8 cellular contexts compared by ENCODE assay signal in the genomic region with DNA sequence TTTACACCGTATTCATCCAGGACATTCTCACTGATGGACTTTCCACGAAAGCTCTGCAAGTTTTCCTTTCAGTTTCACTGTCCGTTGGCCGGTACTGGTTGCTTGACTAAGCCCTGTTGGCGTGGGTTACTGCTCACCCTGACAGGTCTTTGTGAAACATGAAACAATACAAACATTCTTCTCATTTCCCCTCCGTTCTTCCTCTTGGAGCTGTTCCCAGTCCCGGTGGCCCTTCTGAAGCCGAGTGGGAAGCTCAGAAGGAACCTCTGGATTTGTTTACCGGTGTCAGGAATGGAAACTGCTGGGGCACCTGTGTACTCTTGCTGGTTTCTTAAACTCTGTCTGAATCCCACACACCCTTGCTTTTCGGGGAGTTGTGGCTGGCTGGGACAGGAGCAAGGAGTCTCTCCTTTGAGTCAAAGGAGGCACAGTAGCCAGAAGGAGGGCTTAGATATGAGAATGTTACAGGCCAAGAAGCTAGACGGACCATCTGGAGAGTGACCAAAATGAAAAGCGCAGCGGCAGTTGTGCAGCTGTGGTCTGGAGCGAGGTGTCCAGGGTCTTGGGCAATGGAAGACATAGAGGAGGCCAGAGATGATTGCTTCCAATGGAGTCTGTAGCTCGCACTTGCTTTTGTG. TPM values are rescaled to one million over a fixed set of nuclear protein-coding genes. Genes with fewer than 3 reads are reported as not detected.
DNase-seq lines count a peak whose midpoint lies in the region; ATAC-seq and TF ChIP-seq lines count a peak whose summit lies in the region.

No MANE protein-coding gene starts in this region.

- H3K9ac ChIP-seq in PC-3 (ENCODE audit: low read length) (peak overlapping the region; percentile 68), endocrine pancreas (ENCODE audit: control insufficient read depth, insufficient read depth, low read length) (peak overlapping the region; percentile 65), mucosa of rectum (ENCODE audit: low read depth in 1 of 2, low read length in 2 of 2) (peak overlapping the region; percentile 58 to 72)

- H3K27ac ChIP-seq in PC-3 (ENCODE audit: low read length): peak overlapping the region; percentile 92
- peak overlapping the region; percentile 83 to 86 for H3K27ac ChIP-seq in mucosa of rectum (ENCODE audit: low read depth in 2 of 2, low read length in 2 of 2)
- peak overlapping the region; percentile 79 to 82 for H3K27ac ChIP-seq in uterus

- CTCF ChIA-PET in PC-3 (lab: Charles Lee): interaction anchor here (0.6 to 0.7 kb wide), 2 partner anchors 56 to 235 kb away, joined by 3 to 7 read pairs; partner anchors contain the start of gene MTPAP

- no peaks in the 10 kb centered on the region for H3K9me3 ChIP-seq in PC-3 (ENCODE audit: low read length)
- H3K9me3 ChIP-seq in endocrine pancreas (ENCODE audit: control insufficient read depth, low read length): no peaks in the 10 kb centered on the region
- H3K9me3 ChIP-seq in mucosa of rectum (ENCODE audit: control insufficient read depth in 2 of 2, low read length in 2 of 2): no peaks in the 10 kb centered on the region
- H3K9me3 ChIP-seq in uterus: no peaks in the 10 kb centered on the region

- no peak for TF ChIP-seq POLR2A in uterus (IDR thresholded peaks at IDR 0.05)

- no peak for TF ChIP-seq CTCF in PC-3 (conservative IDR thresholded peaks at IDR 0.05; ENCODE audit: low read depth, low read length)
- TF ChIP-seq CTCF in uterus (IDR thresholded peaks at IDR 0.05): no peak

- no peak for DNase-seq in activated T-cell treated with anti-CD3 and anti-CD28 coated beads, Interleukin-2, amount 50 U/mL, for 4 hours
- no peak for DNase-seq in activated T-cell treated with anti-CD3 and anti-CD28 coated beads, Interleukin-2, amount 50 U/mL, for 1 hour
- DNase-seq in PC-3 (peak; percentile 90), uterus (peak; percentile 59 to 78)
- DNase-seq in activated T-cell treated with anti-CD3 and anti-CD28 coated beads, Interleukin-2, amount 50 U/mL, for 48 hours: no peak

- H3K4me3 Mint-ChIP-seq in activated T-cell treated with anti-CD3 and anti-CD28 coated beads, Interleukin-2, amount 50 U/mL, for 4 hours: peak overlapping the region; percentile 45

- H3K36me3 Mint-ChIP-seq in activated T-cell treated with anti-CD3 and anti-CD28 coated beads, Interleukin-2, amount 50 U/mL, for 4 hours (ENCODE audit: insufficient read depth): no peaks in the 10 kb centered on the region

- H3K36me3 ChIP-seq in PC-3 (ENCODE audit: low read depth, low read length) (no peaks in the 10 kb centered on the region), endocrine pancreas (ENCODE audit: control insufficient read depth, insufficient read depth, low read length) (no peaks in the 10 kb centered on the region), mucosa of rectum (ENCODE audit: control insufficient read depth in 2 of 2, insufficient read depth in 2 of 2, low read length in 2 of 2) (no peaks in the 10 kb centered on the region), uterus (no peaks in the 10 kb centered on the region)

- POLR2A ChIA-PET in PC-3 (lab: Charles Lee; ENCODE audit: unreplicated experiment): no interaction called here

- H3K4me1 ChIP-seq in PC-3 (ENCODE audit: insufficient read depth, low read length): peaks cover 10% of the 10 kb centered on the region
- no peaks in the 10 kb centered on the region for H3K4me1 ChIP-seq in endocrine pancreas (ENCODE audit: control insufficient read depth, insufficient read depth, low read length)
- H3K4me1 ChIP-seq in mucosa of rectum (ENCODE audit: control insufficient read depth in 2 of 2, insufficient read depth in 2 of 2, low read length in 2 of 2): peaks cover 8 to 18% of the 10 kb centered on the region in 2 donors
- H3K4me1 ChIP-seq in uterus: no peaks in the 10 kb centered on the region

- H3F3A ChIP-seq in PC-3 (ENCODE audit: low read length, unreplicated experiment): no peaks in the 10 kb centered on the region

- no peaks in the 10 kb centered on the region for H4K20me1 ChIP-seq in PC-3 (ENCODE audit: low read length)

- peak overlapping the region; percentile 83 for H3K4me2 ChIP-seq in PC-3 (ENCODE audit: low read length)

- peak overlapping the region; percentile 67 for H2AFZ ChIP-seq in PC-3 (ENCODE audit: low read length)

- H3K4me1 Mint-ChIP-seq in activated T-cell treated with anti-CD3 and anti-CD28 coated beads, Interleukin-2, amount 50 U/mL, for 4 hours (ENCODE audit: low read depth): peaks cover 4% of the 10 kb centered on the region

- H3K4me3 ChIP-seq in PC-3 (ENCODE audit: low read length) (peak overlapping the region; percentile 69), endocrine pancreas (ENCODE audit: control insufficient read depth, insufficient read depth, low read length) (peak overlapping the region; percentile 90), mucosa of rectum (ENCODE audit: low read length in 2 of 2) (peak overlapping the region; percentile 63 to 68), uterus (peak overlapping the region; percentile 26 to 34)

- no peak for ATAC-seq in activated T-cell treated with anti-CD3 and anti-CD28 coated beads, Interleukin-2, amount 50 U/mL, for 4 hours
- peak; percentile 56 for ATAC-seq in HG02763 (IDR thresholded peaks at IDR 0.05; ENCODE audit: unreplicated experiment)
- ATAC-seq in PC-3: peak; percentile 95

- peaks cover 7% of the 10 kb centered on the region for H3K27me3 Mint-ChIP-seq in activated T-cell treated with anti-CD3 and anti-CD28 coated beads, Interleukin-2, amount 50 U/mL, for 4 hours (ENCODE audit: low read depth)

- H3K27me3 ChIP-seq in PC-3 (ENCODE audit: low read length) (no peaks in the 10 kb centered on the region), endocrine pancreas (ENCODE audit: control insufficient read depth, insufficient read depth, low read length) (no peaks in the 10 kb centered on the region), mucosa of rectum (ENCODE audit: control insufficient read depth in 2 of 2, insufficient read depth in 2 of 2, low read length in 2 of 2) (no peaks in the 10 kb centered on the region), uterus (no peaks in the 10 kb centered on the region)

- H3K9me2 ChIP-seq in PC-3 (replicated peaks; ENCODE audit: low read length): no peaks in the 10 kb centered on the region

- BruUV-seq in PC-3 (replicated peaks; lab: Mats Ljungman, UMichigan): no TSS peak

- H3K9me3 Mint-ChIP-seq in activated T-cell treated with anti-CD3 and anti-CD28 coated beads, Interleukin-2, amount 50 U/mL, for 4 hours: no peaks in the 10 kb centered on the region

- intact Hi-C loops in PC-3 (cut with micrococcal nuclease): no loop called here
- intact Hi-C loops in uterus (cut with DNase I; ENCODE audit: low total_unique reads): no loop called here

- H3K79me2 ChIP-seq in PC-3 (ENCODE audit: low read length): no peaks in the 10 kb centered on the region

RNA-seq across cellular contexts. Expression of gene LYZL2, which starts 45.7 kb away (rescaled TPM):
- total RNA-seq in activated T-cell treated with anti-CD3 and anti-CD28 coated beads, Interleukin-2, amount 50 U/mL, for 4 hours: not detected
- total RNA-seq in PC-3 (2014; rRNA removed): not detected in 2 replicates
- total RNA-seq in uterus: not detected

Comparison
In these comparisons a context has a peak if more than half of its experiments do, and no peak if none do; other contexts are left out.
1. ATAC-seq: peak in HG02763 (single experiment) and PC-3 (single experiment); none in activated T-cell treated with anti-CD3 and anti-CD28 coated beads, Interleukin-2, amount 50 U/mL, for 4 hours (0 of 2).
2. DNase-seq: peak in PC-3 (single experiment) and uterus (2 of 2); none in activated T-cell treated with anti-CD3 and anti-CD28 coated beads, Interleukin-2, amount 50 U/mL, for 4 hours (single experiment), activated T-cell treated with anti-CD3 and anti-CD28 coated beads, Interleukin-2, amount 50 U/mL, for 1 hour (single experiment) and activated T-cell treated with anti-CD3 and anti-CD28 coated beads, Interleukin-2, amount 50 U/mL, for 48 hours (0 of 2).
3. H3K4me3 ChIP-seq: peak in every context shown above with its lines; median percentile 90 in endocrine pancreas; 69 in PC-3; 66 in mucosa of rectum; 30 in uterus.
4. Peak in every context shown above with its lines, with median percentiles within 50 percentile points of each other: H3K27ac ChIP-seq and H3K9ac ChIP-seq.